In the genomic region with DNA sequence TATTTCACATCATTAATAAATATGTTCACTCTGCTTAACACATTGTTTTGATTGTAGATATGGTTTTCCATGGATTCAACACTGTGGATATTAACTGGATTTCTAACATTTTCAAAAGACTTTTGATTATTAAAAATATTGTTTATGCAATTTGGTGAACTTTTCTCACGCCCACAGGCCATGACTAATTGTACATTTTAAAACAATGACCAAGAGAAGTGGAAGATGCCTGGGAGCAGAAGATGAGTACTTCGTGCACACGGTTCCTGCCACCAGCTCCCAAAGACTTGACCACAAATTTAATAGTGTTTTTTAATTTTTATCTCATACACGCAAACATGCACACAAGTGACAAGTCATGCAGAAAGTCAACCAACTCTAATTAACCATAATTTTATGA, we compare ENCODE assay signal across 8 cellular contexts.
"Had no signal": no experiment of that assay in that cellular context is flagged by ENCODE, and none has a peak within 500 bp of the region (broad histone marks: within the 10 kb centered on the region; RNA-seq: fewer than 3 reads in every experiment).

No MANE protein-coding gene starts in this region.

- H2AFZ ChIP-seq: GM23248 had no signal

- H3K9me3 ChIP-seq: HAP-1 had no signal

- H3K36me3 ChIP-seq: HAP-1 had no signal

- H3K27ac Mint-ChIP-seq: HFFc6, IgD-negative memory B cell had no signal

- H3K4me3 ChIP-seq: GM23248, HAP-1 had no signal

- H3K4me1 Mint-ChIP-seq: IgD-negative memory B cell had no signal

- DNase-seq: GM23248, GOT3, H7, HFFc6 had no signal

- H3K4me3 Mint-ChIP-seq: HFFc6, IgD-negative memory B cell had no signal

- H3K27me3 Mint-ChIP-seq: IgD-negative memory B cell had no signal

- FAIRE-seq: HepG2 had no signal

- H3K27ac ChIP-seq: GM23248, HL-60 had no signal

- H3K4me1 ChIP-seq: HAP-1 had no signal

- H3K9ac ChIP-seq: GM23248 had no signal

- H3K36me3 Mint-ChIP-seq: IgD-negative memory B cell had no signal
